ENCODE assay signal across 19 cellular contexts in the genomic region with DNA sequence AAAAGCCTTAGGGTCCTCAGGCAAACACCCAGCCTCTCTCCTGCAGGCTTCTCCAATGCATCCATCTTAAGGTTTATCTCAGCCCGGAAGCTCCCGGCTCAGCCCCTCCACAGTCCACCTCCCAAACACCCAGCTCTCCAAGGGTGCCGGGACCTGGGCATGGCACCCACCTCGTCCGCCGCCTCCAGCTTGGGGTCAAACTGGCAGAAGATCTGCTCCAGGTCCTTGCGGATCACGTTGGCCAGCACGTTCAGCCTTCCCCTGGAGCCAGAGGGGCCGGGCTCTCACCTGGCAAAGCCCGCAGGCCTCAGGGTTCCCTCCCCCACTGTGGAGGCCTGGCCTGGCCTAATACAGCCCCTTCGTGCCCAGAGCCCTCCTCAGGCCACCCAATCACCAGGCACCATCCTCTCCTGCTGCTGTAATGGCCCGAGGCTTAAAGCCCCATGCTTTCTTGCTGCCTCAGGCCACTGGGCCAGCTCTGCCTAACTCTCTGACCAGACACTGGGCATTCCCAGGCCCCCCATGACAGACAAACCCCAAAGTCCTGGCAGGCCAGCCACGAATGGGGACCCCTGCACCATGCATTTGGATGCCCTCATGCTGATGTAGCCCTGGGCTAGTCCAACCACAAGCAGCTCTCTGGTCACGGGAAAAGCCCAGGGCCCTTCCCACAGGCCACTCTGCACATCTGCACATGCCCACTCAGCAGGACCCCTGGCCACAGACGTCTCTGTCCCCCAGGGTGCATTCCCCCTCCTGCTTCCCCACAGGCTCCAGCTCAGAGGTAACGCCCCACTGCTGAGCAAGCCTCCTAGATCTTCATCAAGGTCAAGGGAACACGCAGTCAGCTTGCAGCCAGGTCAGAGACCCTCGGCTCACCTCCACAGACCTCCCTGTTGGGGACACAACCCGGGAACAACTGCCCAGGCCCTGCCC. TPM values are rescaled to one million over a fixed set of nuclear protein-coding genes. Genes with fewer than 3 reads are reported as not detected.
DNase-seq lines count a peak whose midpoint lies in the region; ATAC-seq and TF ChIP-seq lines count a peak whose summit lies in the region.
"Had no signal": no experiment of that assay in that cellular context is flagged by ENCODE, and none has a peak within 500 bp of the region (broad histone marks: within the 10 kb centered on the region; RNA-seq: fewer than 3 reads in every experiment).

No MANE protein-coding gene starts in this region.

- DNase-seq in right atrium auricular region (ENCODE audit: low spot score), result peak; percentile 48
- DNase-seq in left cardiac atrium, result no peak
- peak; percentile 2 for DNase-seq in HEK293T (ENCODE audit: extremely low spot score)
- DNase-seq in iPS-NIHi7 (ENCODE audit: extremely low spot score), result peak; percentile 5
- DNase-seq in activated CD4-positive, alpha-beta T cell treated with anti-CD3 and anti-CD28 coated beads for 48 hours, result no peak
- no peak for DNase-seq in KBM-7
- DNase-seq in activated naive CD4-positive, alpha-beta T cell treated with anti-CD3 and anti-CD28 coated beads for 36 hours, result no peak
- DNase-seq: BE2C, DMS79 treated with DMSO at 0.1 percent for 48 hours, MG63, NCI-H1048, NCI-H1436, NCI-H187 treated with DMSO at 0.1 percent for 48 hours, SIG-M5 had no signal

- intact Hi-C loops in left cardiac atrium (cut with DNase I), result no loop called here
- intact Hi-C loops in activated naive CD4-positive, alpha-beta T cell treated with anti-CD3 and anti-CD28 coated beads for 36 hours (cut with micrococcal nuclease), result no loop called here

- in situ Hi-C loops in KBM-7 (cut with MboI; ENCODE audit: low pct_unique_long_range_greater_than_20kb, low sequenced_read_pairs), result no loop called here

- no peak overlapping the region for H3K4me3 Mint-ChIP-seq in activated naive CD4-positive, alpha-beta T cell treated with anti-CD3 and anti-CD28 coated beads for 36 hours
- H3K4me3 Mint-ChIP-seq: GM23338 had no signal

- CTCF ChIA-PET in HEK293T (lab: Yijun Ruan, JAX), result interaction anchor here (0.6 kb wide), 1 partner anchor 27 kb away, joined by 3 read pairs; no protein-coding TSS in a partner anchor
- CTCF ChIA-PET in activated naive CD4-positive, alpha-beta T cell treated with anti-CD3 and anti-CD28 coated beads for 36 hours (lab: Charles Lee), result no interaction called here

- H3K27me3 Mint-ChIP-seq in activated naive CD4-positive, alpha-beta T cell treated with anti-CD3 and anti-CD28 coated beads for 36 hours (ENCODE audit: low read depth), result no peaks in the 10 kb centered on the region

- H3K36me3 Mint-ChIP-seq in activated naive CD4-positive, alpha-beta T cell treated with anti-CD3 and anti-CD28 coated beads for 36 hours (ENCODE audit: low read depth), result no peaks in the 10 kb centered on the region

- no peak overlapping the region for H3K27ac Mint-ChIP-seq in activated naive CD4-positive, alpha-beta T cell treated with anti-CD3 and anti-CD28 coated beads for 36 hours
- H3K27ac Mint-ChIP-seq: GM23338 had no signal

- H3K36me3 ChIP-seq in right atrium auricular region, result no peaks in the 10 kb centered on the region
- H3K36me3 ChIP-seq: MG63 had no signal

- no peaks in the 10 kb centered on the region for H3K4me1 Mint-ChIP-seq in activated naive CD4-positive, alpha-beta T cell treated with anti-CD3 and anti-CD28 coated beads for 36 hours (ENCODE audit: low read depth)
- H3K4me1 Mint-ChIP-seq: GM23338 had no signal

- ATAC-seq in left cardiac atrium (no peak), HG02763 (IDR thresholded peaks at IDR 0.05; ENCODE audit: unreplicated experiment) (no peak)
- ATAC-seq: A549, GM23338, HCT116 had no signal

- no peaks in the 10 kb centered on the region for H3K9me3 Mint-ChIP-seq in activated naive CD4-positive, alpha-beta T cell treated with anti-CD3 and anti-CD28 coated beads for 36 hours

- POLR2A ChIA-PET in HEK293T (lab: Yijun Ruan, JAX), result no interaction called here

- no peak overlapping the region for H3K27ac ChIP-seq in right atrium auricular region
- H3K27ac ChIP-seq: A549 had no signal

- no peaks in the 10 kb centered on the region for H3K27me3 ChIP-seq in right atrium auricular region
- H3K27me3 ChIP-seq: BE2C had no signal

- TF ChIP-seq CTCF in right atrium auricular region (IDR thresholded peaks at IDR 0.05), result no peak

- no peaks in the 10 kb centered on the region for H3K4me1 ChIP-seq in right atrium auricular region
- H3K4me1 ChIP-seq: A549, BE2C had no signal

- no peak overlapping the region for H3K4me3 ChIP-seq in right atrium auricular region
- H3K4me3 ChIP-seq: A549, GM23338, MG63 had no signal

- no peaks in the 10 kb centered on the region for H3K9me3 ChIP-seq in right atrium auricular region
- H3K9me3 ChIP-seq: A549, BE2C, MG63, SK-N-SH had no signal

TF ChIP-seq in HEK293T, 16 proteins besides CTCF, POLR2A, EP300 and RAD21:
- TF ChIP-seq ELF4 (IDR thresholded peaks at IDR 0.05) (no peak), ZNF384 (IDR thresholded peaks at IDR 0.05) (no peak), L3MBTL2 (conservative IDR thresholded peaks at IDR 0.05) (no peak), SP1 (IDR thresholded peaks at IDR 0.05) (no peak), FOXK2 (IDR thresholded peaks at IDR 0.05) (no peak), ARNT (IDR thresholded peaks at IDR 0.05) (no peak), HDGF (IDR thresholded peaks at IDR 0.05; ENCODE audit: borderline replicate concordance) (no peak), LEF1 (IDR thresholded peaks at IDR 0.05; ENCODE audit: borderline replicate concordance) (no peak), FOXA1 (IDR thresholded peaks at IDR 0.05) (no peak), CTBP1 (IDR thresholded peaks at IDR 0.05; ENCODE audit: borderline replicate concordance) (no peak), TARDBP (IDR thresholded peaks at IDR 0.05) (no peak), SUZ12 (IDR thresholded peaks at IDR 0.05) (no peak), NFRKB (IDR thresholded peaks at IDR 0.05) (no peak), FOXM1 (IDR thresholded peaks at IDR 0.05; ENCODE audit: borderline replicate concordance) (no peak), BHLHE40 (IDR thresholded peaks at IDR 0.05; ENCODE audit: borderline replicate concordance) (no peak)
- TF ChIP-seq, protein P1, sequence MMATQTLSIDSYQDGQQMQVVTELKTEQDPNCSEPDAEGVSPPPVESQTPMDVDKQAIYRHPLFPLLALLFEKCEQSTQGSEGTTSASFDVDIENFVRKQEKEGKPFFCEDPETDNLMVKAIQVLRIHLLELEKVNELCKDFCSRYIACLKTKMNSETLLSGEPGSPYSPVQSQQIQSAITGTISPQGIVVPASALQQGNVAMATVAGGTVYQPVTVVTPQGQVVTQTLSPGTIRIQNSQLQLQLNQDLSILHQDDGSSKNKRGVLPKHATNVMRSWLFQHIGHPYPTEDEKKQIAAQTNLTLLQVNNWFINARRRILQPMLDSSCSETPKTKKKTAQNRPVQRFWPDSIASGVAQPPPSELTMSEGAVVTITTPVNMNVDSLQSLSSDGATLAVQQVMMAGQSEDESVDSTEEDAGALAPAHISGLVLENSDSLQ (IDR thresholded peaks at IDR 0.05), result no peak

RNA-seq across cellular contexts. Expression of a gene that starts 12.3 kb away (rescaled TPM):
- 1 to 10 TPM; 5.2 to 6.4 TPM for total RNA-seq in right atrium auricular region
- total RNA-seq in left cardiac atrium, result 1 to 10 TPM; 3.4 to 4.2 TPM
- total RNA-seq in activated naive CD4-positive, alpha-beta T cell treated with anti-CD3 and anti-CD28 coated beads for 36 hours, result under 1 TPM; 0.12 to 0.37 TPM

Comparison
In these comparisons a context has a peak if more than half of its experiments do, and no peak if none do; other contexts are left out.
1. DNase-seq: peak in right atrium auricular region (single experiment), HEK293T (single experiment) and iPS-NIHi7 (single experiment); none in left cardiac atrium (single experiment), activated CD4-positive, alpha-beta T cell treated with anti-CD3 and anti-CD28 coated beads for 48 hours (single experiment), KBM-7 (single experiment) and activated naive CD4-positive, alpha-beta T cell treated with anti-CD3 and anti-CD28 coated beads for 36 hours (single experiment).